In the genomic region with DNA sequence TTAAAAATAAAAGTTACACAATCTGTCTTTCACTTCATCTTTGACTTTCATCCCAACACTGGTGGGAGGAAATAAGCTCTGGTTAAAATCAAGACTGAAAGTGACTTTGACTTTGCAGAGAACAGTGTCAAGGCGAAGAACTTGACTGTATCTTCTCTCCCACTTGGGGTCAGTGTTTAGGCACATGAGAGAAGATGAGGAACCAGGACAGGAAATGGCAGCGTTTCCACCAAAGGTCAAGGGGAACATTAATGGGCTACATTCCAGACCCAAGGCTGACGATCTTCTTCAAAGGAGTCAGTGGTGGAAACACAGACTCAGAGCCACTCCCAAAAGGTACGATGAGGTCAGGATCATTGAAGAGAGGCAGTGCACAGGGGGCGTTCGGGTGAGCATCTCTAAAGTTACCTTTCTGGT, we compare ENCODE assay signal across 8 cellular contexts.
A peak's percentile ranks its signal among the peaks of the same experiment; 100 is the strongest.
DNase-seq lines count a peak whose midpoint lies in the region; ATAC-seq, FAIRE-seq and TF ChIP-seq lines count a peak whose summit lies in the region.

No MANE protein-coding gene starts in this region.

- peak overlapping the region; percentile 60 for H3K9ac ChIP-seq in keratinocyte (ENCODE audit: control insufficient read depth, extremely low read depth, insufficient read depth, low read length)

- TF ChIP-seq POLR2A in upper lobe of left lung (IDR thresholded peaks at IDR 0.05), result no peak

- no peak for TF ChIP-seq EP300 in upper lobe of left lung (IDR thresholded peaks at IDR 0.05)

- H3K36me3 ChIP-seq in keratinocyte (ENCODE audit: control insufficient read depth in 2 of 2, extremely low read depth in 1 of 2, insufficient read depth in 2 of 2, low read length in 2 of 2) (no peaks in the 10 kb centered on the region), upper lobe of left lung (no peaks in the 10 kb centered on the region)

- peaks cover 56% of the 10 kb centered on the region for H3K4me1 ChIP-seq in keratinocyte (ENCODE audit: control insufficient read depth, extremely low read depth, insufficient read depth, low read length)
- H3K4me1 ChIP-seq in upper lobe of left lung, result peaks cover 0 to 14% (median 3%) of the 10 kb centered on the region in 4 donors

- no peaks in the 10 kb centered on the region for H3K79me2 ChIP-seq in keratinocyte (ENCODE audit: control insufficient read depth, insufficient read depth, low read length)

- H3K9me1 ChIP-seq in keratinocyte (ENCODE audit: control insufficient read depth, extremely low read depth, insufficient read depth, low read length), result no peaks in the 10 kb centered on the region

- H3K4me3 ChIP-seq in keratinocyte (ENCODE audit: control insufficient read depth in 2 of 3, extremely low read depth in 1 of 3, insufficient read depth in 2 of 3, low read depth in 1 of 3, low read length in 3 of 3) (peak overlapping the region in 2 of 3 experiments; percentile 41 to 43), upper lobe of left lung (no peak overlapping the region)

- H3K27ac ChIP-seq in keratinocyte (ENCODE audit: control insufficient read depth, insufficient read depth, low read length), result peak overlapping the region; percentile 79
- H3K27ac ChIP-seq in upper lobe of left lung, result no peak overlapping the region

- TF ChIP-seq CTCF in keratinocyte (optimal IDR thresholded peaks at IDR 0.05 in 1 of 3, IDR thresholded peaks at IDR 0.05 in 1 of 3, conservative IDR thresholded peaks at IDR 0.05 in 1 of 3; ENCODE audit: extremely low read depth in 1 of 3, insufficient read depth in 2 of 3, low read length in 3 of 3) (peak; percentile 35 to 75 (median 56)), upper lobe of left lung (IDR thresholded peaks at IDR 0.05) (peak in 4 of 6 experiments; percentile 11 to 57 (median 40))

- H3K4me2 ChIP-seq in keratinocyte (ENCODE audit: control insufficient read depth, extremely low read depth, insufficient read depth, low read depth, low read length), result peak overlapping the region; percentile 83

- H4K20me1 ChIP-seq in keratinocyte (ENCODE audit: control insufficient read depth, extremely low read depth, insufficient read depth, low read length), result no peaks in the 10 kb centered on the region

- WGBS in upper lobe of left lung, 2 donors, result 31 to 37% methylated on average over 6 of the region's 6 CpGs

- H3K9me3 ChIP-seq in keratinocyte (ENCODE audit: control insufficient read depth, low read depth, low read length) (no peaks in the 10 kb centered on the region), upper lobe of left lung (no peaks in the 10 kb centered on the region)

- DNase-seq in D341Med (ENCODE audit: low spot score) (peak; percentile 43), NCI-H2029 treated with DMSO at 0.1 percent for 48 hours (lab: John Stamatoyannopoulos, UW) (peak; percentile 18), astrocyte of the hippocampus (ENCODE audit: low read depth, low spot score) (peak; percentile 64), keratinocyte (ENCODE audit: low read depth, low spot score) (no peak), upper lobe of left lung (no peak), NCI-H187 (lab: John Stamatoyannopoulos, UW) (no peak)

- H3K27me3 ChIP-seq in keratinocyte (ENCODE audit: control insufficient read depth, extremely low read depth, insufficient read depth, low read length), result no peaks in the 10 kb centered on the region
- no peaks in the 10 kb centered on the region for H3K27me3 ChIP-seq in upper lobe of left lung

- peak overlapping the region; percentile 46 for H2AFZ ChIP-seq in keratinocyte (ENCODE audit: control insufficient read depth, low read length)

- dilution Hi-C loops in keratinocyte (cut with MboI; ENCODE audit: extremely low pct_ligation_motif_present, low sequenced_read_pairs), result no loop called here

- FAIRE-seq in keratinocyte (lab: Jason Lieb, UNC), result peak; percentile 97

- ATAC-seq in GM21717 (IDR thresholded peaks at IDR 0.05; ENCODE audit: unreplicated experiment) (peak; percentile 74), upper lobe of left lung (ENCODE audit: low FRiP score in 2 of 2) (peak in 1 of 2 donors; percentile 76), GM19467 (IDR thresholded peaks at IDR 0.05; ENCODE audit: unreplicated experiment) (no peak)

Comparison
In these comparisons a context has a peak if more than half of its experiments do, and no peak if none do; other contexts are left out.
1. DNase-seq: peak in D341Med (single experiment), NCI-H2029 treated with DMSO at 0.1 percent for 48 hours (single experiment) and astrocyte of the hippocampus (single experiment); none in keratinocyte (single experiment), upper lobe of left lung (0 of 2) and NCI-H187 (0 of 2).
2. H3K4me3 ChIP-seq: peak in keratinocyte (2 of 3); none in upper lobe of left lung (0 of 4).